Comparison of ENCODE assay signal across 1 cellular context in genomic region chr14:74712499-74713394, GRCh38.
TF ChIP-seq lines count a peak whose summit lies in the region.

TSS of gene AREL1 (minus strand) at chr14:74713080. CDS start at chr14:74685615, 27,465 bp downstream.
A gene with protein sequence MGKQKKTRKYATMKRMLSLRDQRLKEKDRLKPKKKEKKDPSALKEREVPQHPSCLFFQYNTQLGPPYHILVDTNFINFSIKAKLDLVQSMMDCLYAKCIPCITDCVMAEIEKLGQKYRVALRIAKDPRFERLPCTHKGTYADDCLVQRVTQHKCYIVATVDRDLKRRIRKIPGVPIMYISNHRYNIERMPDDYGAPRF (plus strand): TSS chr14:74713144. CDS start chr14:74713198, 54 bp downstream.

TF ChIP-seq in IMR-90, 13 proteins besides CTCF, POLR2A, EP300 and RAD21:
- TF ChIP-seq CEBPB (IDR thresholded peaks at IDR 0.05; ENCODE audit: low read depth, low read length) (peak; percentile 87), USF2 (IDR thresholded peaks at IDR 0.05; ENCODE audit: low read depth, low read length) (no peak), MXI1 (IDR thresholded peaks at IDR 0.05; ENCODE audit: borderline replicate concordance, low read depth, low read length) (peak; percentile 79; the same call in 1 of the 2 replicates)
